ENCODE assay signal across 1 cellular context in genomic region chr17:28404461-28404811, GRCh38.
TF ChIP-seq lines count a peak whose summit lies in the region.

No MANE protein-coding gene starts in this region.

TF ChIP-seq in liver, 16 proteins besides CTCF, POLR2A, EP300 and RAD21:
- TF ChIP-seq RXRA (IDR thresholded peaks at IDR 0.05), result no peak
- no peak for TF ChIP-seq TAF1 (conservative IDR thresholded peaks at IDR 0.05)
- TF ChIP-seq HNF4G (IDR thresholded peaks at IDR 0.05), result no peak
- no peak for TF ChIP-seq MAX (IDR thresholded peaks at IDR 0.05)
- no peak for TF ChIP-seq EGR1 (IDR thresholded peaks at IDR 0.05; ENCODE audit: low read depth in 2 of 2)
- no peak for TF ChIP-seq GABPA (IDR thresholded peaks at IDR 0.05 in 1 of 2, conservative IDR thresholded peaks at IDR 0.05 in 1 of 2)
- no peak for TF ChIP-seq ATF3 (IDR thresholded peaks at IDR 0.05)
- TF ChIP-seq JUND (IDR thresholded peaks at IDR 0.05), result no peak
- TF ChIP-seq FOXA2 (IDR thresholded peaks at IDR 0.05), result no peak
- TF ChIP-seq YY1 (IDR thresholded peaks at IDR 0.05), result no peak
